In the genomic region with DNA sequence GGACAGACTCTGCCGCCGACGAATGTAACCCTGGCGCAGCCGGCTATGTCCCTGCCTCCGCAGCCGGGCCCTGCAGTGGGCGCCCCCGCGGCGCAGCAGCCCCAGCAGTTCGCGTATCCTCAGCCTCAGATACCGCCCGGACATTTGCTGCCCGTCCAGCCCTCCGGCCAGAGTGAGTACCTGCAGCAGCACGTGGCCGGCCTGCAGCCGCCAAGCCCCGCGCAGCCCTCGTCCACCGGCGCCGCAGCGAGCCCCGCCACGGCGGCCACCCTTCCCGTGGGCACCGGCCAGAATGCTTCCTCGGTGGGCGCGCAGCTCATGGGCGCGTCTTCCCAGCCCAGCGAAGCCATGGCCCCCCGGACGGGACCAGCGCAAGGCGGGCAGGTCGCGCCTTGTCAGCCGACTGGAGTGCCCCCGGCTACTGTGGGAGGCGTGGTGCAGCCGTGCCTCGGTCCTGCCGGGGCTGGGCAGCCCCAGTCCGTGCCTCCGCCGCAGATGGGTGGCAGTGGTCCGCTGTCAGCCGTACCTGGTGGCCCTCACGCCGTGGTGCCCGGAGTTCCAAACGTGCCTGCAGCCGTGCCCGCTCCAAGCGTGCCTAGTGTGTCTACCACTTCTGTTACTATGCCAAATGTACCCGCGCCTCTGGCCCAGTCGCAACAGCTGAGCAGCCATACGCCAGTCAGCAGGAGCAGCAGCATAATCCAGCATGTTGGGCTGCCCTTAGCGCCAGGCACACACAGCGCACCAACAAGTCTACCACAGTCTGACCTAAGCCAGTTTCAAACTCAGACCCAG, we compare ENCODE assay signal across 8 cellular contexts. TPM values are rescaled to one million over a fixed set of nuclear protein-coding genes. Genes with fewer than 3 reads are reported as not detected.
A peak's percentile ranks its signal among the peaks of the same experiment; 100 is the strongest.
DNase-seq lines count a peak whose midpoint lies in the region; ATAC-seq and TF ChIP-seq lines count a peak whose summit lies in the region.

No MANE protein-coding gene starts in this region.

- no peaks in the 10 kb centered on the region for H3K9me3 ChIP-seq in left lung

- H3K27ac ChIP-seq in coronary artery (peak overlapping the region; percentile 97 to 98), left lung (peak overlapping the region; percentile 100)

- intact Hi-C loops in left lung (cut with DNase I) = no loop called here

- DNase-seq in DMS153 treated with DMSO at 0.1 percent for 48 hours (lab: John Stamatoyannopoulos, UW; ENCODE audit: unreplicated experiment) = peak; percentile 16
- DNase-seq in DMS153 (lab: John Stamatoyannopoulos, UW) = no peak
- DNase-seq in LNCaP clone FGC (ENCODE audit: low read depth) = no peak
- peak; percentile 18 for DNase-seq in activated CD4-positive, alpha-beta T cell treated with anti-CD3 and anti-CD28 coated beads for 1 hour
- DNase-seq in coronary artery (ENCODE audit: low spot score) = peak; percentile 80
- peak; percentile 52 to 88 for DNase-seq in left lung
- peak; percentile 28 for DNase-seq in stimulated activated CD4-positive, alpha-beta T cell treated with anti-CD3 and anti-CD28 coated beads, Interleukin-4, amount 100 ng/mL, for 1 hour
- DNase-seq in GM19238 (ENCODE audit: insufficient read length, low spot score) = no peak

- TF ChIP-seq CTCF in LNCaP clone FGC (IDR thresholded peaks at IDR 0.05; ENCODE audit: control insufficient read depth, extremely low read depth, insufficient read depth) (no peak), coronary artery (IDR thresholded peaks at IDR 0.05) (peak; percentile 7), left lung (IDR thresholded peaks at IDR 0.05) (no peak)

- peaks cover 0 to 50% of the 10 kb centered on the region in 2 donors for H3K4me1 ChIP-seq in left lung

- no peak for ATAC-seq in left lung

- H3K36me3 ChIP-seq in left lung = peaks cover 0 to 7% of the 10 kb centered on the region in 2 donors

- H3K27me3 ChIP-seq in left lung = no peaks in the 10 kb centered on the region

- H3K4me3 ChIP-seq in LNCaP clone FGC (ENCODE audit: low read depth, low read length) = peak overlapping the region; percentile 86
- peak overlapping the region; percentile 92 for H3K4me3 ChIP-seq in coronary artery
- peak overlapping the region; percentile 86 to 91 for H3K4me3 ChIP-seq in left lung

RNA-seq across cellular contexts. Expression of a gene that starts 2.4 kb away (rescaled TPM):
- total RNA-seq in left lung = 10 to 100 TPM; 25.9 to 46.6 TPM

Comparison
In these comparisons a context has a peak if more than half of its experiments do, and no peak if none do; other contexts are left out.
1. DNase-seq: peak in DMS153 treated with DMSO at 0.1 percent for 48 hours (single experiment), activated CD4-positive, alpha-beta T cell treated with anti-CD3 and anti-CD28 coated beads for 1 hour (single experiment), coronary artery (single experiment), left lung (2 of 2) and stimulated activated CD4-positive, alpha-beta T cell treated with anti-CD3 and anti-CD28 coated beads, Interleukin-4, amount 100 ng/mL, for 1 hour (single experiment); none in DMS153 (single experiment), LNCaP clone FGC (single experiment) and GM19238 (single experiment).
2. Peak in every context shown above with its lines, with median percentiles within 50 percentile points of each other: H3K4me3 ChIP-seq.